9 cellular contexts compared by ENCODE assay signal in the genomic region with DNA sequence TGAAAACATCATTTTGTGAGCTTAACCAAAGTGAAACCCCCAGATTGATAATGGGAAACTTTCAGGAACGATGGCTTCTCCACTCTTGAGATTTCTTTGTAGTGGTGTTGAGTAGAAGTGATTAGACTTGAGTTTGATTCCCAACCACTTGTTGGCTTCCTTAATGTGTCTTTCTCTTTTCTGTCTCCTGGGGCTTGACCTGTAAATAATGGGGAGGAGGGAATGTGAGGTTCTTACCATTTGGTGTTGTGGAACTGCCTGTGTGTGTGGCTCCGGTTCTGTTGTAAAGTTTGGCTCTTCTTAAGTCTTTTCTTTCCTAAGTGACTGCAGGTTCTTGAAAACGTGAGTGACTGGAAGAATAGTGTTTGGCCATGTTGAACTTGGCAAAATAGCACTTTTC. TPM values are rescaled to one million over a fixed set of nuclear protein-coding genes. Genes with fewer than 3 reads are reported as not detected.
DNase-seq lines count a peak whose midpoint lies in the region; ATAC-seq lines count a peak whose summit lies in the region.
"Had no signal": no experiment of that assay in that cellular context is flagged by ENCODE, and none has a peak within 500 bp of the region (broad histone marks: within the 10 kb centered on the region; RNA-seq: fewer than 3 reads in every experiment).

No MANE protein-coding gene starts in this region.

- peak overlapping the region; percentile 3 to 92 (median 87) for H3K4me3 ChIP-seq in subcutaneous abdominal adipose tissue (ENCODE audit: low read depth in 1 of 5, low read length in 5 of 5)

- H3K27me3 Mint-ChIP-seq in activated CD4-positive, alpha-beta T cell treated with anti-CD3 and anti-CD28 coated beads, Interleukin-2, amount 10 ng/mL, durations not matched to agents 24 days and 14 days: no peaks in the 10 kb centered on the region
- no peaks in the 10 kb centered on the region for H3K27me3 Mint-ChIP-seq in activated T-helper 2 cell treated with anti-CD3 and anti-CD28 coated beads, Interferon-gamma antibody, Interleukin-2, Interleukin-4, amounts not matched to agents 10 μg/mL and 5 μg/mL and 100 μg/mL, durations not matched to agents 14 hours and 24 hours and 36 hours (ENCODE audit: low read depth)

- peaks cover 22 to 38% (median 25%) of the 10 kb centered on the region in 5 donors for H3K36me3 ChIP-seq in subcutaneous abdominal adipose tissue (ENCODE audit: control insufficient read depth in 5 of 5, insufficient read depth in 5 of 5, low read length in 5 of 5)

- H3K4me3 Mint-ChIP-seq in activated CD4-positive, alpha-beta T cell treated with anti-CD3 and anti-CD28 coated beads, Interleukin-2, amount 10 ng/mL, durations not matched to agents 24 days and 14 days: peak overlapping the region; percentile 91
- H3K4me3 Mint-ChIP-seq in activated T-helper 2 cell treated with anti-CD3 and anti-CD28 coated beads, Interferon-gamma antibody, Interleukin-2, Interleukin-4, amounts not matched to agents 10 μg/mL and 5 μg/mL and 100 μg/mL, durations not matched to agents 14 hours and 24 hours and 36 hours (ENCODE audit: low read depth): peak overlapping the region; percentile 90

- peak overlapping the region; percentile 95 for H3K27ac ChIP-seq in subcutaneous abdominal adipose tissue (ENCODE audit: low read depth, low read length)

- H3K27me3 ChIP-seq in subcutaneous abdominal adipose tissue (ENCODE audit: control insufficient read depth in 5 of 5, insufficient read depth in 4 of 5, low read length in 5 of 5): no peaks in the 10 kb centered on the region

- no peaks in the 10 kb centered on the region for H3K9me3 Mint-ChIP-seq in activated CD4-positive, alpha-beta T cell treated with anti-CD3 and anti-CD28 coated beads, Interleukin-2, amount 10 ng/mL, durations not matched to agents 24 days and 14 days
- H3K9me3 Mint-ChIP-seq in activated T-helper 2 cell treated with anti-CD3 and anti-CD28 coated beads, Interferon-gamma antibody, Interleukin-2, Interleukin-4, amounts not matched to agents 10 μg/mL and 5 μg/mL and 100 μg/mL, durations not matched to agents 14 hours and 24 hours and 36 hours: no peaks in the 10 kb centered on the region

- H3K36me3 Mint-ChIP-seq in activated CD4-positive, alpha-beta T cell treated with anti-CD3 and anti-CD28 coated beads, Interleukin-2, amount 10 ng/mL, durations not matched to agents 24 days and 14 days (ENCODE audit: low read depth): peaks cover 59% of the 10 kb centered on the region
- H3K36me3 Mint-ChIP-seq in activated T-helper 2 cell treated with anti-CD3 and anti-CD28 coated beads, Interferon-gamma antibody, Interleukin-2, Interleukin-4, amounts not matched to agents 10 μg/mL and 5 μg/mL and 100 μg/mL, durations not matched to agents 14 hours and 24 hours and 36 hours (ENCODE audit: low read depth): peaks cover 65% of the 10 kb centered on the region

- H3K27ac Mint-ChIP-seq in activated CD4-positive, alpha-beta T cell treated with anti-CD3 and anti-CD28 coated beads, Interleukin-2, amount 10 ng/mL, durations not matched to agents 24 days and 14 days: peak overlapping the region; percentile 65
- peak overlapping the region; percentile 73 for H3K27ac Mint-ChIP-seq in activated T-helper 2 cell treated with anti-CD3 and anti-CD28 coated beads, Interferon-gamma antibody, Interleukin-2, Interleukin-4, amounts not matched to agents 10 μg/mL and 5 μg/mL and 100 μg/mL, durations not matched to agents 14 hours and 24 hours and 36 hours

- no peaks in the 10 kb centered on the region for H3K9me3 ChIP-seq in subcutaneous abdominal adipose tissue (ENCODE audit: control insufficient read depth in 5 of 5, low read length in 5 of 5)

- intact Hi-C loops in activated CD4-positive, alpha-beta T cell treated with anti-CD3 and anti-CD28 coated beads, Interleukin-2, amount 10 ng/mL, durations not matched to agents 24 days and 14 days (cut with micrococcal nuclease): loop anchor here (5.0 kb wide), 1 partner anchor 71 kb away; no protein-coding TSS in a partner anchor
- intact Hi-C loops in activated T-helper 2 cell treated with anti-CD3 and anti-CD28 coated beads, Interferon-gamma antibody, Interleukin-2, Interleukin-4, amounts not matched to agents 10 μg/mL and 5 μg/mL and 100 μg/mL, durations not matched to agents 14 hours and 24 hours and 36 hours (cut with micrococcal nuclease): no loop called here

- peaks cover 10 to 59% (median 47%) of the 10 kb centered on the region in 5 donors for H3K4me1 ChIP-seq in subcutaneous abdominal adipose tissue (ENCODE audit: control insufficient read depth in 5 of 5, insufficient read depth in 5 of 5, low read length in 5 of 5)

- ATAC-seq in GM21717 (IDR thresholded peaks at IDR 0.05; ENCODE audit: unreplicated experiment) (no peak), HG02885 (IDR thresholded peaks at IDR 0.05; ENCODE audit: poor library complexity, unreplicated experiment) (no peak)

- peak overlapping the region in 4 of 5 donors; percentile 91 to 99 (median 96) for H3K9ac ChIP-seq in subcutaneous abdominal adipose tissue (ENCODE audit: low read length in 5 of 5)

- no peak for DNase-seq in activated CD4-positive, alpha-beta T cell treated with anti-CD3 and anti-CD28 coated beads, Interleukin-2, amount 10 ng/mL, durations not matched to agents 24 days and 14 days
- no peak for DNase-seq in activated CD4-positive, alpha-beta T cell treated with anti-CD3 and anti-CD28 coated beads, Interleukin-2, amount 50 U/mL, for 48 hours
- DNase-seq in activated T-helper 2 cell treated with anti-CD3 and anti-CD28 coated beads, Interferon-gamma antibody, Interleukin-2, Interleukin-4, amounts not matched to agents 10 μg/mL and 5 μg/mL and 100 μg/mL, durations not matched to agents 14 hours and 24 hours and 36 hours (ENCODE audit: low spot score): no peak
- DNase-seq in islet precursor cell (peak; percentile 11), hepatic stellate cell (ENCODE audit: low spot score) (no peak)
- DNase-seq: ACHN had no signal

- peaks cover 51% of the 10 kb centered on the region for H3K4me1 Mint-ChIP-seq in activated CD4-positive, alpha-beta T cell treated with anti-CD3 and anti-CD28 coated beads, Interleukin-2, amount 10 ng/mL, durations not matched to agents 24 days and 14 days
- peaks cover 50% of the 10 kb centered on the region for H3K4me1 Mint-ChIP-seq in activated T-helper 2 cell treated with anti-CD3 and anti-CD28 coated beads, Interferon-gamma antibody, Interleukin-2, Interleukin-4, amounts not matched to agents 10 μg/mL and 5 μg/mL and 100 μg/mL, durations not matched to agents 14 hours and 24 hours and 36 hours (ENCODE audit: low read depth)

RNA-seq across cellular contexts. Expression of a gene that starts 2.7 kb away (rescaled TPM):
- 275 and 281 TPM in 2 replicates for total RNA-seq in activated CD4-positive, alpha-beta T cell treated with anti-CD3 and anti-CD28 coated beads, Interleukin-2, amount 10 ng/mL, durations not matched to agents 24 days and 14 days
- 288 and 295 TPM in 2 replicates for total RNA-seq in activated T-helper 2 cell treated with anti-CD3 and anti-CD28 coated beads, Interferon-gamma antibody, Interleukin-2, Interleukin-4, amounts not matched to agents 10 μg/mL and 5 μg/mL and 100 μg/mL, durations not matched to agents 14 hours and 24 hours and 36 hours
